In the genomic region with DNA sequence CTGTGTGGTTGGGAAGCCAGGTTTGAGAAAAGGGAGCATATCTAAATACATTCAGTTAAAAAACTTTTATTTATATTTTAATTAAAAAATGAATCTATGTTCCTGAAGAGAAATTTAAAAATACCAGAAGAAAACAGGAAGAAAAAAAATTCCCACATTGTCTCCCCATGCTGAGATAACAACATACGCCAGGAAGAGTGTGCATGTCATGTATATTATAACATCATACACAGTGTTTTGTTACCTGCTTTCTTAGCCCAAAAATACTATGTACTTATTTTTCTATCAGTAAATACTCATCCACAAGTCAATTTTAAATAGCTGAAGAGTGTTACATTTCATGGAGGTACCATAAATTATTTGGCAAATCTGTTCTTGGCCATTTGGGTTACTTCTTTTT, we compare ENCODE assay signal across 13 cellular contexts.
"Had no signal": no experiment of that assay in that cellular context is flagged by ENCODE, and none has a peak within 500 bp of the region (broad histone marks: within the 10 kb centered on the region; RNA-seq: fewer than 3 reads in every experiment).

No MANE protein-coding gene starts in this region.

- H3K27ac ChIP-seq: coronary artery, SK-N-MC had no signal

- H3K36me3 Mint-ChIP-seq: natural killer cell treated with Interleukin-12 subunit alpha and Interleukin-12 subunit beta and Interleukin-15 and Interleukin-18, amount 100 ng/mL, for 72 hours had no signal

- H3K4me3 Mint-ChIP-seq: activated CD4-positive, alpha-beta T cell treated with anti-CD3 and anti-CD28 coated beads, Interleukin-2, amount 10 ng/mL, durations not matched to agents 7 days and 5 days; activated naive CD4-positive, alpha-beta T cell treated with anti-CD3 and anti-CD28 coated beads for 36 hours; activated T-cell treated with anti-CD3 and anti-CD28 coated beads, Interleukin-2, amount 50 U/mL, for 4 hours; natural killer cell treated with Interleukin-12 subunit alpha and Interleukin-12 subunit beta and Interleukin-15 and Interleukin-18, amount 100 ng/mL, for 72 hours; stimulated activated naive CD8-positive, alpha-beta T cell treated with anti-CD3 and anti-CD28 coated beads, Interleukin-15, amount 100 ng/mL, for 72 hours had no signal

- H3K27me3 Mint-ChIP-seq: activated CD4-positive, alpha-beta T cell treated with anti-CD3 and anti-CD28 coated beads, Interleukin-2, amount 10 ng/mL, durations not matched to agents 7 days and 5 days; natural killer cell treated with Interleukin-12 subunit alpha and Interleukin-12 subunit beta and Interleukin-15 and Interleukin-18, amount 100 ng/mL, for 72 hours; stimulated activated naive CD8-positive, alpha-beta T cell treated with anti-CD3 and anti-CD28 coated beads, Interleukin-15, amount 100 ng/mL, for 72 hours had no signal

- ATAC-seq: activated CD4-positive, CD25-positive, alpha-beta regulatory T cell treated with anti-CD3 and anti-CD28 coated beads, Interleukin-2, amount 50 U/mL, for 24 hours; activated T-cell treated with anti-CD3 and anti-CD28 coated beads, Interleukin-2, amount 50 U/mL, for 4 hours; natural killer cell treated with Interleukin-12 subunit alpha and Interleukin-12 subunit beta and Interleukin-15 and Interleukin-18, amount 100 ng/mL, for 72 hours; stimulated activated naive CD8-positive, alpha-beta T cell treated with anti-CD3 and anti-CD28 coated beads, Interleukin-15, amount 100 ng/mL, for 72 hours had no signal

- H3K4me1 Mint-ChIP-seq: activated CD4-positive, alpha-beta T cell treated with anti-CD3 and anti-CD28 coated beads, Interleukin-2, amount 10 ng/mL, durations not matched to agents 7 days and 5 days; stimulated activated naive CD8-positive, alpha-beta T cell treated with anti-CD3 and anti-CD28 coated beads, Interleukin-15, amount 100 ng/mL, for 72 hours had no signal

- DNase-seq: activated CD4-positive, alpha-beta T cell treated with anti-CD3 and anti-CD28 coated beads, Interleukin-2, amount 10 ng/mL, durations not matched to agents 7 days and 5 days; activated CD8-positive, alpha-beta memory T cell treated with anti-CD3 and anti-CD28 coated beads, Interleukin-2, amount 50 U/mL, for 4 hours; activated naive CD4-positive, alpha-beta T cell treated with anti-CD3 and anti-CD28 coated beads for 36 hours; activated T-cell treated with anti-CD3 and anti-CD28 coated beads, Interleukin-2, amount 50 U/mL, for 4 hours; anterior cingulate cortex; stimulated activated CD4-positive, alpha-beta T cell treated with anti-CD3 and anti-CD28 coated beads, Interleukin-4, amount 100 ng/mL, for 1 hour; stimulated activated naive CD8-positive, alpha-beta T cell treated with anti-CD3 and anti-CD28 coated beads, Interleukin-15, amount 100 ng/mL, for 72 hours had no signal

- H3K27ac Mint-ChIP-seq: activated CD4-positive, alpha-beta T cell treated with anti-CD3 and anti-CD28 coated beads, Interleukin-2, amount 10 ng/mL, durations not matched to agents 7 days and 5 days; activated naive CD4-positive, alpha-beta T cell treated with anti-CD3 and anti-CD28 coated beads for 36 hours; natural killer cell treated with Interleukin-12 subunit alpha and Interleukin-12 subunit beta and Interleukin-15 and Interleukin-18, amount 100 ng/mL, for 72 hours; stimulated activated naive CD8-positive, alpha-beta T cell treated with anti-CD3 and anti-CD28 coated beads, Interleukin-15, amount 100 ng/mL, for 72 hours had no signal

- H3K4me3 ChIP-seq: coronary artery, lung, SK-N-MC, skin epidermis had no signal

- H3K9me3 Mint-ChIP-seq: activated CD4-positive, alpha-beta T cell treated with anti-CD3 and anti-CD28 coated beads, Interleukin-2, amount 10 ng/mL, durations not matched to agents 7 days and 5 days; activated naive CD4-positive, alpha-beta T cell treated with anti-CD3 and anti-CD28 coated beads for 36 hours; activated T-cell treated with anti-CD3 and anti-CD28 coated beads, Interleukin-2, amount 50 U/mL, for 4 hours; natural killer cell treated with Interleukin-12 subunit alpha and Interleukin-12 subunit beta and Interleukin-15 and Interleukin-18, amount 100 ng/mL, for 72 hours; stimulated activated naive CD8-positive, alpha-beta T cell treated with anti-CD3 and anti-CD28 coated beads, Interleukin-15, amount 100 ng/mL, for 72 hours had no signal
